Comparison of ENCODE assay signal across 10 cellular contexts in the genomic region with DNA sequence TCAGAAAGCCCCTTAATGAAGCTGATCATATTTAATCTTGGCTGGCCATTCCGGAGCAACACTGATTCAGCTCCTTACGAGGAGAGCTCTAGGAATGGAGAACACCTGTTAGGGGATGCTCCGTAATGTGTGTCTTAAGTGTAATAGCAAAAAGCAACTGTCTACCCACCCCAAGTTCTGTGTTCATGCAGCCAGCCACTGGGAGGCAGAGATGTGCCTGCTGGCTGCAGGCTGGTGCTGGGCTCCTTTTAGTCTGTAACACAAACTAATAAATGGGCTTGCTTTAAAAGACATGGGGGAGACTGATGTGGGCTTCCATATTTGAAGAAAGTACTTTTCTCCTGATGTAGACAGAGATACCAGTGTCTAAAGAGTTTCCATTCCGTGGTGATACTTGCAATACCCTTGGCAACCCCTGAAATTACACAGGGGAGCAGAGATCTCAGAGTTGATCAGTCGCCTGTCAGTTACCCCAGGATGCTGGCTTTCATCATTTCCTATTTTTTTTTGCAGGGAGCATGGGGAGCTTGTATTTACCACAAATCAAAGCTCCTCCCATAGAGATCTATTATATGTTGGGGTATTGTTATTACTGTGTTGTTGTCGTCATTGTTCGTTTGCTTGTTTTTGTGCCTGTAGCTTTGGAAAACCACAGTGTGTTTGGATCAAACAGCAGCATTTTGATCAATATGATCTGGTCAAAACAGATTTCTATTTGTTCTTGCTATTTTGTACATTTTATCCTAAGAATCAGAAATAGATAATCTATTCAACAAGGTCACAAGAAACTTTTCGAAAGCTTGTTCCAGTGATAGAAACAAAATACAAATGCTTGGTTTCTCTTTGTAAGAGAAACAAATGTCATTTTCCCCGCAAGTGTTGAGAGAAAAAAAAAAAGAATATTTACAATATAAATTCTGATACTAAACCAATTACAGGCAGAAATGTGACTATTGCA.
DNase-seq lines count a peak whose midpoint lies in the region; ATAC-seq and TF ChIP-seq lines count a peak whose summit lies in the region.
"Had no signal": no experiment of that assay in that cellular context is flagged by ENCODE, and none has a peak within 500 bp of the region (broad histone marks: within the 10 kb centered on the region; RNA-seq: fewer than 3 reads in every experiment).

No MANE protein-coding gene starts in this region.

- H3K9me3 ChIP-seq in PC-9 (ENCODE audit: insufficient read depth, low read depth) (no peaks in the 10 kb centered on the region), heart right ventricle (peaks cover 0 to 12% (median 0%) of the 10 kb centered on the region in 11 donors)

- H3K27ac Mint-ChIP-seq in activated T-cell treated with anti-CD3 and anti-CD28 coated beads, Interleukin-2, amount 50 U/mL, for 72 hours = no peak overlapping the region
- no peak overlapping the region for H3K27ac Mint-ChIP-seq in nephron progenitor cell
- H3K27ac Mint-ChIP-seq: CD8-positive, alpha-beta memory T cell had no signal

- WGBS in heart right ventricle, 2 donors = 80 to 83% methylated on average over 9 of the region's 9 CpGs

- peak; percentile 58 to 62 for ATAC-seq in activated T-cell treated with anti-CD3 and anti-CD28 coated beads, Interleukin-2, amount 50 U/mL, for 72 hours (replicated peaks in 1 of 2)
- no peak for ATAC-seq in heart right ventricle

- H3K4me1 ChIP-seq in PC-9 (replicated peaks; ENCODE audit: insufficient read depth) = no peaks in the 10 kb centered on the region
- H3K4me1 ChIP-seq in heart right ventricle = no peaks in the 10 kb centered on the region

- no peak overlapping the region for H3K4me3 Mint-ChIP-seq in activated T-cell treated with anti-CD3 and anti-CD28 coated beads, Interleukin-2, amount 50 U/mL, for 72 hours
- no peak overlapping the region for H3K4me3 Mint-ChIP-seq in nephron progenitor cell
- H3K4me3 Mint-ChIP-seq: CD8-positive, alpha-beta memory T cell had no signal

- H3K9me2 ChIP-seq in PC-9 (ENCODE audit: insufficient read depth) = no peaks in the 10 kb centered on the region

- 0 out of 2 replicates have a peak, but pooled peaks have one; percentile 17 for TF ChIP-seq CTCF in PC-9 (conservative IDR thresholded peaks at IDR 0.05)
- no peak for TF ChIP-seq CTCF in nephron progenitor cell (IDR thresholded peaks at IDR 0.05)
- TF ChIP-seq CTCF in heart right ventricle (IDR thresholded peaks at IDR 0.05) = peak in 1 of 9 donors; percentile 18

- no peaks in the 10 kb centered on the region for H3K36me3 Mint-ChIP-seq in activated T-cell treated with anti-CD3 and anti-CD28 coated beads, Interleukin-2, amount 50 U/mL, for 72 hours (ENCODE audit: insufficient read depth in 2 of 2)
- H3K36me3 Mint-ChIP-seq in nephron progenitor cell (ENCODE audit: low read depth) = no peaks in the 10 kb centered on the region

- H3K27me3 ChIP-seq in PC-9 (ENCODE audit: insufficient read depth, low read depth) (no peaks in the 10 kb centered on the region), heart right ventricle (no peaks in the 10 kb centered on the region)

- no peak overlapping the region for H3K4me2 ChIP-seq in PC-9

- POLR2A ChIA-PET in PC-9 (lab: Charles Lee; ENCODE audit: unreplicated experiment) = no interaction called here

- BruUV-seq in PC-9 (replicated peaks; lab: Mats Ljungman, UMichigan) = no TSS peak

- no peaks in the 10 kb centered on the region for H3K36me3 ChIP-seq in PC-9 (ENCODE audit: low read depth)
- no peaks in the 10 kb centered on the region for H3K36me3 ChIP-seq in heart right ventricle

- peaks cover 0 to 2% of the 10 kb centered on the region in 2 donors for H3K9me3 Mint-ChIP-seq in activated T-cell treated with anti-CD3 and anti-CD28 coated beads, Interleukin-2, amount 50 U/mL, for 72 hours
- no peaks in the 10 kb centered on the region for H3K9me3 Mint-ChIP-seq in nephron progenitor cell

- peak; percentile 18 to 25 for DNase-seq in activated T-cell treated with anti-CD3 and anti-CD28 coated beads, Interleukin-2, amount 50 U/mL, for 72 hours
- no peak for DNase-seq in activated T-cell treated with anti-CD3 and anti-CD28 coated beads, Interleukin-2, amount 50 U/mL, for 1 hour
- DNase-seq in PC-9 (no peak), dermis blood vessel endothelial cell (peak; percentile 15), nephron progenitor cell (no peak), NCI-H1930 (lab: John Stamatoyannopoulos, UW) (no peak), heart right ventricle (no peak)
- peak; percentile 15 for DNase-seq in stimulated activated CD4-positive, alpha-beta T cell treated with anti-CD3 and anti-CD28 coated beads, Interleukin-4, amount 100 ng/mL, for 24 hours
- DNase-seq: NCI-H1092 treated with DMSO at 0.1 percent for 48 hours had no signal

- H2AFZ ChIP-seq in PC-9 = no peak overlapping the region

- H4K20me1 ChIP-seq in PC-9 (ENCODE audit: insufficient read depth) = no peaks in the 10 kb centered on the region

- H3K27ac ChIP-seq in PC-9 (no peak overlapping the region), heart right ventricle (no peak overlapping the region)

- no peaks in the 10 kb centered on the region for H3F3A ChIP-seq in PC-9 (ENCODE audit: insufficient read depth, low read depth)

- peaks cover 7% of the 10 kb centered on the region for H3K27me3 Mint-ChIP-seq in activated T-cell treated with anti-CD3 and anti-CD28 coated beads, Interleukin-2, amount 50 U/mL, for 72 hours (ENCODE audit: low read depth)
- H3K27me3 Mint-ChIP-seq in nephron progenitor cell (ENCODE audit: low read depth, poor library complexity) = no peaks in the 10 kb centered on the region

- H3K4me1 Mint-ChIP-seq in activated T-cell treated with anti-CD3 and anti-CD28 coated beads, Interleukin-2, amount 50 U/mL, for 72 hours (ENCODE audit: low read depth) = no peaks in the 10 kb centered on the region
- no peaks in the 10 kb centered on the region for H3K4me1 Mint-ChIP-seq in nephron progenitor cell
- H3K4me1 Mint-ChIP-seq: CD8-positive, alpha-beta memory T cell had no signal

- H3K79me2 ChIP-seq in PC-9 (ENCODE audit: low read depth) = no peaks in the 10 kb centered on the region

- intact Hi-C loops in PC-9 (cut with micrococcal nuclease; ENCODE audit: unreplicated experiment) = no loop called here
- intact Hi-C loops in heart right ventricle (cut with DNase I) = no loop called here

- H3K4me3 ChIP-seq in PC-9 = no peak overlapping the region
- H3K4me3 ChIP-seq in heart right ventricle = no peak overlapping the region

- CTCF ChIA-PET in PC-9 (lab: Charles Lee) = no interaction called here

Comparison
In these comparisons a context has a peak if more than half of its experiments do, and no peak if none do; other contexts are left out.
1. DNase-seq: peak in activated T-cell treated with anti-CD3 and anti-CD28 coated beads, Interleukin-2, amount 50 U/mL, for 72 hours (2 of 2), dermis blood vessel endothelial cell (single experiment) and stimulated activated CD4-positive, alpha-beta T cell treated with anti-CD3 and anti-CD28 coated beads, Interleukin-4, amount 100 ng/mL, for 24 hours (single experiment); none in activated T-cell treated with anti-CD3 and anti-CD28 coated beads, Interleukin-2, amount 50 U/mL, for 1 hour (single experiment), PC-9 (0 of 2), nephron progenitor cell (single experiment), NCI-H1930 (0 of 2) and heart right ventricle (0 of 2).
2. ATAC-seq: peak in activated T-cell treated with anti-CD3 and anti-CD28 coated beads, Interleukin-2, amount 50 U/mL, for 72 hours (2 of 2); none in heart right ventricle (0 of 8).